Comparison of ENCODE assay signal across 28 cellular contexts in genomic region chr13:109977212-109977968, GRCh38.
"Had no signal": no experiment of that assay in that cellular context is flagged by ENCODE, and none has a peak within 500 bp of the region (broad histone marks: within the 10 kb centered on the region; RNA-seq: fewer than 3 reads in every experiment).

No MANE protein-coding gene starts in this region.

- H3K27me3 Mint-ChIP-seq: activated CD4-positive, alpha-beta T cell treated with anti-CD3 and anti-CD28 coated beads, Interleukin-2, amount 10 ng/mL, durations not matched to agents 24 days and 14 days; activated naive CD8-positive, alpha-beta T cell treated with anti-CD3 and anti-CD28 coated beads, Interleukin-2, amount 10 ng/mL, durations not matched to agents 7 days and 5 days had no signal

- ATAC-seq: activated CD8-positive, alpha-beta T cell treated with anti-CD3 and anti-CD28 coated beads for 36 hours; activated T-cell treated with anti-CD3 and anti-CD28 coated beads, Interleukin-2, amount 50 U/mL, for 72 hours; activated T-helper 17 cell treated with anti-CD3 and anti-CD28 coated beads, Interleukin-2, amount 50 U/mL, for 72 hours; PC-3 had no signal

- H3K27me3 ChIP-seq: ascending aorta, Peyer's patch had no signal

- H3K36me3 ChIP-seq: ascending aorta, Peyer's patch had no signal

- H3K27ac ChIP-seq: ascending aorta, KMS-11, Peyer's patch, SK-N-MC had no signal

- H3K9me3 ChIP-seq: ascending aorta, Peyer's patch had no signal

- DNase-seq: activated CD4-positive, alpha-beta T cell treated with anti-CD3 and anti-CD28 coated beads, Interleukin-2, amount 10 ng/mL, durations not matched to agents 24 days and 14 days; activated CD4-positive, alpha-beta T cell treated with anti-CD3 and anti-CD28 coated beads, Interleukin-2, amount 50 U/mL, for 4 hours; activated CD8-positive, alpha-beta T cell treated with anti-CD3 and anti-CD28 coated beads for 36 hours; activated effector memory CD4-positive, alpha-beta T cell treated with anti-CD3 and anti-CD28 coated beads, Interleukin-2, amount 50 U/mL, for 16 hours; activated naive CD4-positive, alpha-beta T cell treated with Interleukin-2 at 50 U/mL for 16 hours; activated naive CD8-positive, alpha-beta T cell treated with anti-CD3 and anti-CD28 coated beads, Interleukin-2, amount 10 ng/mL, durations not matched to agents 7 days and 5 days; activated T-cell treated with anti-CD3 and anti-CD28 coated beads, Interleukin-2, amount 50 U/mL, for 1 hour; activated T-cell treated with anti-CD3 and anti-CD28 coated beads, Interleukin-2, amount 50 U/mL, for 72 hours; amygdala; NCI-H1105; NCI-H1417 treated with DMSO at 0.1 percent for 48 hours; NCI-H187 treated with DMSO at 0.1 percent for 48 hours; NCI-H2081 treated with DMSO at 0.1 percent for 48 hours; NCI-H2171 treated with DMSO at 0.1 percent for 48 hours; NCI-H2227 treated with DMSO at 0.1 percent for 48 hours; NCI-H446 treated with DMSO at 0.1 percent for 48 hours; NCI-H524; NCI-H69; PC-3; Peyer's patch; RPMI8226 had no signal

- H3K4me3 ChIP-seq: ascending aorta, Peyer's patch, SK-N-MC had no signal

- H3K9me3 Mint-ChIP-seq: activated CD4-positive, alpha-beta T cell treated with anti-CD3 and anti-CD28 coated beads, Interleukin-2, amount 10 ng/mL, durations not matched to agents 24 days and 14 days; activated CD8-positive, alpha-beta T cell treated with anti-CD3 and anti-CD28 coated beads for 36 hours; activated naive CD4-positive, alpha-beta T cell treated with anti-CD3 and anti-CD28 coated beads, Interleukin-2, amount 50 U/mL, for 24 hours; activated naive CD8-positive, alpha-beta T cell treated with anti-CD3 and anti-CD28 coated beads, Interleukin-2, amount 10 ng/mL, durations not matched to agents 7 days and 5 days; activated T-cell treated with anti-CD3 and anti-CD28 coated beads, Interleukin-2, amount 50 U/mL, for 72 hours; activated T-helper 17 cell treated with anti-CD3 and anti-CD28 coated beads, Interleukin-2, amount 50 U/mL, for 72 hours; T-helper 1 cell treated with Interleukin-12 subunit alpha and Interleukin-12 subunit beta and Interleukin-4 antibody, amounts not matched to agents 30 μg/mL and 1 μg/mL, for 36 hours; T-helper 2 cell treated with Interferon-gamma antibody and Interleukin-4, amounts not matched to agents 5 μg/mL and 100 μg/mL, for 36 hours had no signal

- H3K4me1 Mint-ChIP-seq: activated CD4-positive, alpha-beta T cell treated with anti-CD3 and anti-CD28 coated beads, Interleukin-2, amount 10 ng/mL, durations not matched to agents 24 days and 14 days; activated naive CD4-positive, alpha-beta T cell treated with anti-CD3 and anti-CD28 coated beads, Interleukin-2, amount 50 U/mL, for 24 hours; activated naive CD8-positive, alpha-beta T cell treated with anti-CD3 and anti-CD28 coated beads, Interleukin-2, amount 10 ng/mL, durations not matched to agents 7 days and 5 days; activated T-helper 17 cell treated with anti-CD3 and anti-CD28 coated beads, Interleukin-2, amount 50 U/mL, for 72 hours had no signal

- H3K36me3 Mint-ChIP-seq: activated naive CD4-positive, alpha-beta T cell treated with anti-CD3 and anti-CD28 coated beads, Interleukin-2, amount 50 U/mL, for 24 hours; activated naive CD8-positive, alpha-beta T cell treated with anti-CD3 and anti-CD28 coated beads, Interleukin-2, amount 10 ng/mL, durations not matched to agents 7 days and 5 days had no signal

- H3K4me1 ChIP-seq: ascending aorta, Peyer's patch had no signal

- H3K4me2 ChIP-seq: KMS-11 had no signal

- H3K27ac Mint-ChIP-seq: activated CD4-positive, alpha-beta T cell treated with anti-CD3 and anti-CD28 coated beads, Interleukin-2, amount 10 ng/mL, durations not matched to agents 24 days and 14 days; activated CD8-positive, alpha-beta T cell treated with anti-CD3 and anti-CD28 coated beads for 36 hours; activated naive CD4-positive, alpha-beta T cell treated with anti-CD3 and anti-CD28 coated beads, Interleukin-2, amount 50 U/mL, for 24 hours; activated naive CD8-positive, alpha-beta T cell treated with anti-CD3 and anti-CD28 coated beads, Interleukin-2, amount 10 ng/mL, durations not matched to agents 7 days and 5 days; activated T-cell treated with anti-CD3 and anti-CD28 coated beads, Interleukin-2, amount 50 U/mL, for 72 hours; activated T-helper 17 cell treated with anti-CD3 and anti-CD28 coated beads, Interleukin-2, amount 50 U/mL, for 72 hours; T-helper 1 cell treated with Interleukin-12 subunit alpha and Interleukin-12 subunit beta and Interleukin-4 antibody, amounts not matched to agents 30 μg/mL and 1 μg/mL, for 36 hours; T-helper 2 cell treated with Interferon-gamma antibody and Interleukin-4, amounts not matched to agents 5 μg/mL and 100 μg/mL, for 36 hours had no signal

- H3K9ac ChIP-seq: KMS-11 had no signal

- H3K4me3 Mint-ChIP-seq: activated CD4-positive, alpha-beta T cell treated with anti-CD3 and anti-CD28 coated beads, Interleukin-2, amount 10 ng/mL, durations not matched to agents 24 days and 14 days; activated CD8-positive, alpha-beta T cell treated with anti-CD3 and anti-CD28 coated beads for 36 hours; activated naive CD4-positive, alpha-beta T cell treated with anti-CD3 and anti-CD28 coated beads, Interleukin-2, amount 50 U/mL, for 24 hours; activated naive CD8-positive, alpha-beta T cell treated with anti-CD3 and anti-CD28 coated beads, Interleukin-2, amount 10 ng/mL, durations not matched to agents 7 days and 5 days; activated T-cell treated with anti-CD3 and anti-CD28 coated beads, Interleukin-2, amount 50 U/mL, for 72 hours; activated T-helper 17 cell treated with anti-CD3 and anti-CD28 coated beads, Interleukin-2, amount 50 U/mL, for 72 hours; T-helper 1 cell treated with Interleukin-12 subunit alpha and Interleukin-12 subunit beta and Interleukin-4 antibody, amounts not matched to agents 30 μg/mL and 1 μg/mL, for 36 hours; T-helper 2 cell treated with Interferon-gamma antibody and Interleukin-4, amounts not matched to agents 5 μg/mL and 100 μg/mL, for 36 hours had no signal
